ENCODE assay signal across 8 cellular contexts in the genomic region with DNA sequence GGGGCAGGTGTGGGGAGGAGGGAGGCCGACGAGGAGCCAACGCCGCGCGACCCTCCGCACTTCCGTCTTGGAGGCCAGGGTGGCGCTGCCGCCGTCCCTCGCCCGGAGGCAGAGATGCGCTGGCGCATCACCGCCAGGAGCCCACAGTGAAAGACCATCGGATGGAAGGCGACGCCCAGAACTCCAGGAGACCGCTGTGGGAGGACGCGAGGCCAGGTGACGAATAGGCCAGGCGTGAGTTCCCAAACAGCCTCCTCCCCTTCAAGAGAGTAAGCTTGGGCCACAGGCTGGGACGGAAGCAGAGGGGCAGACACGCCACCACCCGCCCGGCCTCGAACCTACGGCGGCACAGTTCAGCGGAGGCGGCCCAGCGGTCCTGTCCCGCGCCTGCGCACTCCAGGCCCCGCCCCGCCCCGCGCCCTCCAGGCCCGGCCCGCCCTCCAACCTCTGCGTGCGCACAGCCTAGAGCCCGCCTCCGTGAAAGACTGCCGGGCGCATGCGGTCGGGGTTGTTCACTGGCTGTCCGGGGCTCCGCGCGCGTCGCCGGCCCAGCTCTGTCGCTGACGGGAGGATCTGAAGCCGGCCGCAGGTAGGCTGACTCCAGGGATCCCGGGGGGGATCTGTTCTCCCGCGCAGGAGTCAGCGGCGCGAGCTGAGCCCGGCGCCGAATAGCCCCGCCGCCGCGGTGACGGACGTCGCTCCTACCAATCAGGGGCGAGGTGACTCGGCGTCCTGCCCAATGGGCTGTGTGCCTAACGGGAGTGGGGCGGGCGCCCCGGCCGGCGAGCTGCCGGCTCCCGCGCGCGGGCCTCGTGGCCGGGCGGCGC. TPM values are rescaled to one million over a fixed set of nuclear protein-coding genes. Genes with fewer than 3 reads are reported as not detected.
DNase-seq lines count a peak whose midpoint lies in the region; ATAC-seq and TF ChIP-seq lines count a peak whose summit lies in the region.

A gene with protein sequence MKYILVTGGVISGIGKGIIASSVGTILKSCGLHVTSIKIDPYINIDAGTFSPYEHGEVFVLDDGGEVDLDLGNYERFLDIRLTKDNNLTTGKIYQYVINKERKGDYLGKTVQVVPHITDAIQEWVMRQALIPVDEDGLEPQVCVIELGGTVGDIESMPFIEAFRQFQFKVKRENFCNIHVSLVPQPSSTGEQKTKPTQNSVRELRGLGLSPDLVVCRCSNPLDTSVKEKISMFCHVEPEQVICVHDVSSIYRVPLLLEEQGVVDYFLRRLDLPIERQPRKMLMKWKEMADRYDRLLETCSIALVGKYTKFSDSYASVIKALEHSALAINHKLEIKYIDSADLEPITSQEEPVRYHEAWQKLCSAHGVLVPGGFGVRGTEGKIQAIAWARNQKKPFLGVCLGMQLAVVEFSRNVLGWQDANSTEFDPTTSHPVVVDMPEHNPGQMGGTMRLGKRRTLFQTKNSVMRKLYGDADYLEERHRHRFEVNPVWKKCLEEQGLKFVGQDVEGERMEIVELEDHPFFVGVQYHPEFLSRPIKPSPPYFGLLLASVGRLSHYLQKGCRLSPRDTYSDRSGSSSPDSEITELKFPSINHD (plus strand): TSS at position 456 of the 827 bp plus-strand sequence. CDS start 3,595 bp downstream, outside the sequence.

- TF ChIP-seq CTCF in GM12872 (IDR thresholded peaks at IDR 0.05; ENCODE audit: insufficient read depth, low read depth, low read length): peak; percentile 50; the same call in 2 of the 3 replicates
- no peak for TF ChIP-seq CTCF in osteoblast (IDR thresholded peaks at IDR 0.05; ENCODE audit: extremely low read depth, low read depth, low read length)
- TF ChIP-seq CTCF in thoracic aorta (IDR thresholded peaks at IDR 0.05): peak; percentile 19

- ATAC-seq in HG02642 (IDR thresholded peaks at IDR 0.05; ENCODE audit: poor library complexity, unreplicated experiment): peak; percentile 92
- peak; percentile 82 to 88 for ATAC-seq in activated naive CD4-positive, alpha-beta T cell treated with anti-CD3 and anti-CD28 coated beads, Interleukin-2, amount 50 U/mL, for 72 hours
- ATAC-seq in thoracic aorta (ENCODE audit: insufficient number of reproducible peaks, low FRiP score, low read depth): peak; percentile 76

- H3K27ac Mint-ChIP-seq in activated naive CD4-positive, alpha-beta T cell treated with anti-CD3 and anti-CD28 coated beads, Interleukin-2, amount 50 U/mL, for 72 hours: peak within 1 kb of the TSS; percentile 93 to 98

- H3K79me2 ChIP-seq in osteoblast (ENCODE audit: insufficient read depth, low read length): peaks cover 50% of the 10 kb centered on the region

- peaks cover 13 to 23% of the 10 kb centered on the region in 2 donors for H3K36me3 Mint-ChIP-seq in activated naive CD4-positive, alpha-beta T cell treated with anti-CD3 and anti-CD28 coated beads, Interleukin-2, amount 50 U/mL, for 72 hours

- H3K9me3 Mint-ChIP-seq in activated naive CD4-positive, alpha-beta T cell treated with anti-CD3 and anti-CD28 coated beads, Interleukin-2, amount 50 U/mL, for 72 hours: no peaks in the 10 kb centered on the region

- H3K27me3 ChIP-seq in osteoblast (ENCODE audit: insufficient read depth, low read length) (no peaks in the 10 kb centered on the region), thoracic aorta (replicated peaks; ENCODE audit: insufficient read depth) (no peaks in the 10 kb centered on the region)

- peaks cover 46% of the 10 kb centered on the region for H3K4me1 ChIP-seq in osteoblast (ENCODE audit: insufficient read depth, low read length)
- peaks cover 24 to 68% of the 10 kb centered on the region in 2 donors for H3K4me1 ChIP-seq in thoracic aorta (ENCODE audit: control insufficient read depth in 1 of 2, low read depth in 2 of 2)

- DNase-seq in NCI-H1105 (lab: John Stamatoyannopoulos, UW) (peak; percentile 97), SKM-1 (lab: John Stamatoyannopoulos, UW; ENCODE audit: unreplicated experiment) (peak; percentile 77), glomerular visceral epithelial cell (ENCODE audit: extremely low spot score) (peak; percentile 95), osteoblast (ENCODE audit: insufficient read length, low spot score, missing footprints) (peak; percentile 99), thoracic aorta (ENCODE audit: low spot score) (peak; percentile 71)
- DNase-seq in activated naive CD4-positive, alpha-beta T cell treated with anti-CD3 and anti-CD28 coated beads, Interleukin-2, amount 50 U/mL, for 72 hours (ENCODE audit: low spot score in 2 of 2): peak; percentile 95 to 96

- H3K27ac ChIP-seq in osteoblast (ENCODE audit: low read depth, low read length): peak within 1 kb of the TSS; percentile 89
- peak within 1 kb of the TSS; percentile 93 for H3K27ac ChIP-seq in thoracic aorta

- peak within 1 kb of the TSS; percentile 98 for H2AFZ ChIP-seq in osteoblast (ENCODE audit: low read length)

- peaks cover 6% of the 10 kb centered on the region for H3K36me3 ChIP-seq in osteoblast (ENCODE audit: insufficient read depth, low read length)
- H3K36me3 ChIP-seq in thoracic aorta: no peaks in the 10 kb centered on the region

- H4K20me1 ChIP-seq in osteoblast (ENCODE audit: insufficient read depth, low read length): peaks cover 13% of the 10 kb centered on the region

- H3K4me3 ChIP-seq in osteoblast (ENCODE audit: insufficient read depth, low read length) (peak within 1 kb of the TSS; percentile 80), thoracic aorta (peak within 1 kb of the TSS; percentile 87)

- H3K9me3 ChIP-seq in osteoblast (ENCODE audit: low read depth, low read length): no peaks in the 10 kb centered on the region
- H3K9me3 ChIP-seq in thoracic aorta: no peaks in the 10 kb centered on the region

- peak within 1 kb of the TSS; percentile 90 for H3K4me2 ChIP-seq in osteoblast (ENCODE audit: insufficient read depth, low read length)

RNA-seq across cellular contexts. Expression of the gene that starts here (rescaled TPM):
- 10 to 100 TPM; 72.8 to 92.9 TPM for total RNA-seq in activated naive CD4-positive, alpha-beta T cell treated with anti-CD3 and anti-CD28 coated beads, Interleukin-2, amount 50 U/mL, for 72 hours
- total RNA-seq in osteoblast: 16.5 and 19.2 TPM in 2 replicates
- total RNA-seq in thoracic aorta: 10 to 100 TPM; 79.2 to 84.4 TPM

Comparison
In these comparisons a context has a peak if more than half of its experiments do, and no peak if none do; other contexts are left out.
1. Peak in every context shown above with its lines: DNase-seq, ATAC-seq, H3K4me3 ChIP-seq and H3K27ac ChIP-seq.